32 cellular contexts compared by ENCODE assay signal in genomic region chr11:100094121-100094865, GRCh38.
"Had no signal": no experiment of that assay in that cellular context is flagged by ENCODE, and none has a peak within 500 bp of the region (broad histone marks: within the 10 kb centered on the region; RNA-seq: fewer than 3 reads in every experiment).

No MANE protein-coding gene starts in this region.

- H3K27ac Mint-ChIP-seq: immature natural killer cell; mesothelial cell of epicardium; naive B cell; natural killer cell; nephron progenitor cell; neural progenitor cell; progenitor cell of endocrine pancreas; stimulated activated naive B cell treated with anti-CD40 and anti-IgM and Interleukin-4, amounts not matched to agents 10 μg/mL and 1 μg/mL and 100 μg/mL, for 72 hours had no signal

- H2AFZ ChIP-seq: neural progenitor cell had no signal

- H3K9me3 Mint-ChIP-seq: nephron progenitor cell, neural progenitor cell had no signal

- DNase-seq: hypothalamus; immature natural killer cell; kidney; left colon; left lung; lower lobe of right lung; mammary epithelial cell; mesendoderm; naive B cell; natural killer cell; nephron progenitor cell; occipital lobe; stimulated activated CD4-positive, alpha-beta T cell treated with anti-CD3 and anti-CD28 coated beads, Interleukin-12 subunit alpha, Interleukin-12 subunit beta, amount 100 ng/mL, for 4 hours; stimulated activated CD4-positive, alpha-beta T cell treated with anti-CD3 and anti-CD28 coated beads, Interleukin-15, amount 100 ng/mL, for 24 hours; stimulated activated CD4-positive, alpha-beta T cell treated with anti-CD3 and anti-CD28 coated beads, Interleukin-2, amount 100 ng/mL, for 24 hours; stimulated activated CD4-positive, alpha-beta T cell treated with anti-CD3 and anti-CD28 coated beads, Interleukin-4, amount 100 ng/mL, for 1 hour; stimulated activated naive B cell treated with anti-CD40 and anti-IgM and Interleukin-4, amounts not matched to agents 10 μg/mL and 1 μg/mL and 100 μg/mL, for 72 hours; stimulated activated naive CD8-positive, alpha-beta T cell treated with anti-CD3 and anti-CD28 coated beads, Interleukin-15, Interleukin-2, amounts not matched to agents 100 U/mL and 50 U/mL, for 24 hours; stomach; testis; thyroid gland; transverse colon; upper lobe of left lung had no signal

- H3K4me3 ChIP-seq: left lung, lower lobe of right lung, neural progenitor cell, right atrium auricular region, skin epidermis, stomach, testis, thyroid gland, transverse colon, upper lobe of left lung, vagina had no signal

- H3K4me3 Mint-ChIP-seq: immature natural killer cell; mesothelial cell of epicardium; natural killer cell; nephron progenitor cell; neural progenitor cell; stimulated activated naive B cell treated with anti-CD40 and anti-IgM and Interleukin-4, amounts not matched to agents 10 μg/mL and 1 μg/mL and 100 μg/mL, for 72 hours had no signal

- H3K4me1 ChIP-seq: left lung, lower lobe of right lung, right atrium auricular region, stomach, testis, thyroid gland, transverse colon, upper lobe of left lung, vagina had no signal

- H3K27ac ChIP-seq: left lung, lower lobe of right lung, neural progenitor cell, neutrophil, right atrium auricular region, skin epidermis, stomach, testis, thyroid gland, transverse colon, upper lobe of left lung, vagina had no signal

- FAIRE-seq: islet of Langerhans, kidney had no signal

- H3K27me3 Mint-ChIP-seq: naive B cell; progenitor cell of endocrine pancreas; stimulated activated naive B cell treated with anti-CD40 and anti-IgM and Interleukin-4, amounts not matched to agents 10 μg/mL and 1 μg/mL and 100 μg/mL, for 72 hours had no signal

- H3K36me3 Mint-ChIP-seq: mesothelial cell of epicardium; naive B cell; neural progenitor cell; stimulated activated naive B cell treated with anti-CD40 and anti-IgM and Interleukin-4, amounts not matched to agents 10 μg/mL and 1 μg/mL and 100 μg/mL, for 72 hours had no signal

- H3K4me2 ChIP-seq: neural progenitor cell had no signal

- H3K9ac ChIP-seq: neural progenitor cell had no signal

- H3K27me3 ChIP-seq: left lung, neural progenitor cell, neutrophil, right atrium auricular region, stomach, testis, thyroid gland, transverse colon, upper lobe of left lung, vagina had no signal

- ATAC-seq: left colon; left lung; lower lobe of right lung; natural killer cell; sciatic nerve; stimulated activated naive B cell treated with anti-CD40 and anti-IgM and Interleukin-4, amounts not matched to agents 10 μg/mL and 1 μg/mL and 100 μg/mL, for 72 hours; stimulated activated naive CD8-positive, alpha-beta T cell treated with anti-CD3 and anti-CD28 coated beads, Interleukin-15, Interleukin-2, amounts not matched to agents 100 U/mL and 50 U/mL, for 24 hours had no signal

- H3K9me3 ChIP-seq: lower lobe of right lung, neutrophil, right atrium auricular region, stomach, testis, thyroid gland, transverse colon, upper lobe of left lung, vagina had no signal

- H3K4me1 Mint-ChIP-seq: immature natural killer cell; naive B cell; natural killer cell; nephron progenitor cell; stimulated activated naive B cell treated with anti-CD40 and anti-IgM and Interleukin-4, amounts not matched to agents 10 μg/mL and 1 μg/mL and 100 μg/mL, for 72 hours had no signal

- H3K36me3 ChIP-seq: left lung, lower lobe of right lung, neural progenitor cell, neutrophil, right atrium auricular region, stomach, thyroid gland, transverse colon, upper lobe of left lung, vagina had no signal
